8 cellular contexts compared by ENCODE assay signal in genomic region chr17:76772842-76773521, GRCh38. TPM values are rescaled to one million over a fixed set of nuclear protein-coding genes. Genes with fewer than 3 reads are reported as not detected.
DNase-seq lines count a peak whose midpoint lies in the region; ATAC-seq and TF ChIP-seq lines count a peak whose summit lies in the region.

No MANE protein-coding gene starts in this region.

- H3K27me3 Mint-ChIP-seq in chondrocyte (ENCODE audit: low read depth) (no peaks in the 10 kb centered on the region), neural progenitor cell (ENCODE audit: insufficient read depth, low read depth) (peaks cover 8% of the 10 kb centered on the region)

- ATAC-seq in GM19351 (IDR thresholded peaks at IDR 0.05; ENCODE audit: unreplicated experiment) (no peak), GM21528 (IDR thresholded peaks at IDR 0.05; ENCODE audit: low FRiP score, unreplicated experiment) (no peak), HG03196 (IDR thresholded peaks at IDR 0.05; ENCODE audit: unreplicated experiment) (no peak)

- no peaks in the 10 kb centered on the region for H4K20me1 ChIP-seq in neural progenitor cell (ENCODE audit: low read depth)

- H3K79me2 ChIP-seq in neural progenitor cell (ENCODE audit: low read depth) = no peaks in the 10 kb centered on the region

- peak overlapping the region; percentile 58 for H3K27ac Mint-ChIP-seq in chondrocyte (ENCODE audit: unreplicated experiment)
- no peak overlapping the region for H3K27ac Mint-ChIP-seq in neural progenitor cell

- H3K9ac ChIP-seq in neural progenitor cell = no peak overlapping the region

- TF ChIP-seq CTCF in WERI-Rb-1 (IDR thresholded peaks at IDR 0.05; ENCODE audit: low read depth, low read length) = 0 out of 2 replicates have a peak, but pooled peaks have one; percentile 17
- TF ChIP-seq CTCF in chondrocyte (IDR thresholded peaks at IDR 0.05) = no peak
- TF ChIP-seq CTCF in neural progenitor cell (IDR thresholded peaks at IDR 0.05) = no peak

- H3K4me3 Mint-ChIP-seq in chondrocyte (ENCODE audit: unreplicated experiment) (no peak overlapping the region), neural progenitor cell (no peak overlapping the region)

- no peak overlapping the region for H2AFZ ChIP-seq in neural progenitor cell (replicated peaks)

- DNase-seq in SIG-M5 treated with dmso at 0.1 percent for 504 hours (lab: John Stamatoyannopoulos, UW; ENCODE audit: unreplicated experiment) = peak; percentile 40
- no peak for DNase-seq in SIG-M5 (lab: John Stamatoyannopoulos, UW)
- peak; percentile 92 for DNase-seq in WERI-Rb-1
- DNase-seq in chondrocyte (ENCODE audit: low spot score) = no peak
- DNase-seq in neural progenitor cell (ENCODE audit: low spot score) = peak; percentile 65

- H3K27me3 ChIP-seq in WERI-Rb-1 (ENCODE audit: insufficient read depth, low read depth, severe bottlenecking) (no peaks in the 10 kb centered on the region), neural progenitor cell (no peaks in the 10 kb centered on the region)

- H3K4me1 Mint-ChIP-seq in chondrocyte (ENCODE audit: low read depth) (peaks cover 15% of the 10 kb centered on the region), neural progenitor cell (peaks cover 6% of the 10 kb centered on the region)

- H3K27ac ChIP-seq in WERI-Rb-1 = peak overlapping the region; percentile 65
- H3K27ac ChIP-seq in neural progenitor cell = no peak overlapping the region

- no peaks in the 10 kb centered on the region for H3K4me1 ChIP-seq in neural progenitor cell

- H3K36me3 Mint-ChIP-seq in chondrocyte (ENCODE audit: low read depth) = peaks cover 34% of the 10 kb centered on the region
- peaks cover 30% of the 10 kb centered on the region for H3K36me3 Mint-ChIP-seq in neural progenitor cell

- H3K9me3 Mint-ChIP-seq in chondrocyte (ENCODE audit: low read depth) (peaks cover 3% of the 10 kb centered on the region), neural progenitor cell (no peaks in the 10 kb centered on the region)

- no peaks in the 10 kb centered on the region for H3F3A ChIP-seq in neural progenitor cell (ENCODE audit: low read depth)

- H3K4me3 ChIP-seq in WERI-Rb-1 (ENCODE audit: low read depth, low read length) (peak overlapping the region; percentile 4), neural progenitor cell (no peak overlapping the region)

- H3K36me3 ChIP-seq in WERI-Rb-1 (peaks cover 49% of the 10 kb centered on the region), neural progenitor cell (no peaks in the 10 kb centered on the region)

- H3K9me3 ChIP-seq in WERI-Rb-1 (ENCODE audit: severe bottlenecking) = no peaks in the 10 kb centered on the region
- no peaks in the 10 kb centered on the region for H3K9me3 ChIP-seq in neural progenitor cell (ENCODE audit: low read depth)

- H3K4me2 ChIP-seq in neural progenitor cell = no peak overlapping the region

RNA-seq across cellular contexts. Expression of gene MFSD11, which starts 35.1 kb away (rescaled TPM):
- total RNA-seq in chondrocyte (30.3 to 33.6 TPM (median 31.1 TPM) in 3 replicates), neural progenitor cell (ENCODE audit: low replicate concordance) (22.5 and 25.7 TPM in 2 replicates)

RNA-seq across cellular contexts. Expression of gene SRSF2, which starts 35.9 kb away (rescaled TPM):
- total RNA-seq in chondrocyte (94.4 to 183 TPM (median 95.2 TPM) in 3 replicates), neural progenitor cell (ENCODE audit: low replicate concordance) (329 and 333 TPM in 2 replicates)

RNA-seq across cellular contexts. Expression of gene METTL23, which starts 46.3 kb away (rescaled TPM):
- 24.3 to 28.4 TPM (median 27.0 TPM) in 3 replicates for total RNA-seq in chondrocyte
- 38.1 and 40.4 TPM in 2 replicates for total RNA-seq in neural progenitor cell (ENCODE audit: low replicate concordance)

RNA-seq across cellular contexts. Expression of gene JMJD6, which starts 46.6 kb away (rescaled TPM):
- total RNA-seq in chondrocyte = 22.4 to 27.2 TPM (median 25.0 TPM) in 3 replicates
- total RNA-seq in neural progenitor cell (ENCODE audit: low replicate concordance) = 8.7 and 11.6 TPM in 2 replicates

Comparison
In these comparisons a context has a peak if more than half of its experiments do, and no peak if none do; other contexts are left out.
1. DNase-seq: peak in SIG-M5 treated with dmso at 0.1 percent for 504 hours (single experiment), WERI-Rb-1 (single experiment) and neural progenitor cell (single experiment); none in SIG-M5 (single experiment) and chondrocyte (single experiment).